Comparison of ENCODE assay signal across 9 cellular contexts in genomic region chr12:80178846-80179245, GRCh38.
DNase-seq lines count a peak whose midpoint lies in the region; ATAC-seq, FAIRE-seq and TF ChIP-seq lines count a peak whose summit lies in the region.
"Had no signal": no experiment of that assay in that cellular context is flagged by ENCODE, and none has a peak within 500 bp of the region (broad histone marks: within the 10 kb centered on the region; RNA-seq: fewer than 3 reads in every experiment).

No MANE protein-coding gene starts in this region.

- no peaks in the 10 kb centered on the region for H3K79me1 ChIP-seq in neuronal stem cell (ENCODE audit: low read depth, low read length)

- H3K4me1 ChIP-seq in neuronal stem cell (ENCODE audit: control insufficient read depth in 2 of 2, insufficient read depth in 1 of 2, low read depth in 1 of 2, low read length in 2 of 2) (no peaks in the 10 kb centered on the region), right lobe of liver (no peaks in the 10 kb centered on the region)
- H3K4me1 ChIP-seq: SJCRH30 had no signal

- no peak overlapping the region for H3K9ac ChIP-seq in neuronal stem cell (ENCODE audit: low read depth, low read length, poor library complexity)

- H4K91ac ChIP-seq in neuronal stem cell (ENCODE audit: low read depth, low read length, poor library complexity): no peak overlapping the region

- H3K9me3 ChIP-seq in neuronal stem cell (replicated peaks in 1 of 2; ENCODE audit: control insufficient read depth in 2 of 2, insufficient read depth in 1 of 2, low read depth in 1 of 2, low read length in 2 of 2) (no peaks in the 10 kb centered on the region), right lobe of liver (no peaks in the 10 kb centered on the region)
- H3K9me3 ChIP-seq: SJCRH30 had no signal

- FAIRE-seq in GM19239 (lab: Jason Lieb, UNC): peak; percentile 58
- FAIRE-seq in D721Med (lab: Jason Lieb, UNC): no peak

- DNase-seq in GM19239 (ENCODE audit: insufficient read length, low spot score) (no peak), neuronal stem cell (ENCODE audit: low spot score) (no peak), NCI-H345 treated with DMSO at 0.1 percent for 48 hours (lab: John Stamatoyannopoulos, UW; ENCODE audit: unreplicated experiment) (no peak), right lobe of liver (no peak), D721Med (ENCODE audit: insufficient read length, low spot score) (no peak)
- DNase-seq: NCI-H2171, SJCRH30 had no signal

- H2BK15ac ChIP-seq in neuronal stem cell (ENCODE audit: low read length): no peak overlapping the region

- no peak overlapping the region for H3K4me2 ChIP-seq in neuronal stem cell (ENCODE audit: insufficient read depth, low read length, poor library complexity, severe bottlenecking)

- no peak overlapping the region for H3K18ac ChIP-seq in neuronal stem cell (ENCODE audit: low read length)

- H3K36me3 ChIP-seq in neuronal stem cell (replicated peaks in 1 of 2; ENCODE audit: control insufficient read depth in 2 of 2, insufficient read depth in 2 of 2, low read length in 2 of 2): no peaks in the 10 kb centered on the region
- H3K36me3 ChIP-seq in right lobe of liver: no peaks in the 10 kb centered on the region
- H3K36me3 ChIP-seq: SJCRH30 had no signal

- H2BK5ac ChIP-seq in neuronal stem cell (ENCODE audit: low read length): no peak overlapping the region

- no peak overlapping the region for H3K27ac ChIP-seq in neuronal stem cell (replicated peaks; ENCODE audit: low read length)
- H3K27ac ChIP-seq in right lobe of liver: no peak overlapping the region
- H3K27ac ChIP-seq: SJCRH30 had no signal

- TF ChIP-seq POLR2A in right lobe of liver (IDR thresholded peaks at IDR 0.05): no peak

- H3K4ac ChIP-seq in neuronal stem cell (ENCODE audit: low read length): no peak overlapping the region

- no peak overlapping the region for H4K8ac ChIP-seq in neuronal stem cell (ENCODE audit: low read depth, low read length)

- no peak overlapping the region for H2AK5ac ChIP-seq in neuronal stem cell (ENCODE audit: low read depth, low read length)

- no CpG with 5 or more reads among the region's 3 CpGs for WGBS in neuronal stem cell (ENCODE audit: extremely low coverage in 2 of 2, insufficient read length in 2 of 2, insufficient replicate concordance in 1 of 2), 2 donors
- 49% methylated on average over 3 of the region's 3 CpGs for WGBS in right lobe of liver (ENCODE audit: insufficient coverage, low coverage, low lambda C conversion rate, missing lambda C conversion rate)

- TF ChIP-seq CTCF in right lobe of liver (IDR thresholded peaks at IDR 0.05): no peak
- TF ChIP-seq CTCF in D721Med (IDR thresholded peaks at IDR 0.05; ENCODE audit: insufficient read depth, missing control alignments): no peak

- intact Hi-C loops in right lobe of liver (cut with DNase I): no loop called here

- H2BK120ac ChIP-seq in neuronal stem cell (ENCODE audit: low read depth, low read length): no peak overlapping the region

- peak overlapping the region; percentile 3 for H2AFZ ChIP-seq in neuronal stem cell (ENCODE audit: low read length)

- no peak overlapping the region for H3K23ac ChIP-seq in neuronal stem cell (ENCODE audit: low read depth, low read length, poor library complexity)

- H3K27me3 ChIP-seq in neuronal stem cell (ENCODE audit: control insufficient read depth in 3 of 3, insufficient read depth in 3 of 3, low read depth in 1 of 3, low read length in 3 of 3): no peaks in the 10 kb centered on the region
- H3K27me3 ChIP-seq in right lobe of liver: no peaks in the 10 kb centered on the region
- H3K27me3 ChIP-seq: SJCRH30 had no signal

- peak; percentile 75 for ATAC-seq in GM21825 (IDR thresholded peaks at IDR 0.05; ENCODE audit: unreplicated experiment)
- ATAC-seq in HG03432 (IDR thresholded peaks at IDR 0.05; ENCODE audit: unreplicated experiment): peak; percentile 95
- no peak for ATAC-seq in right lobe of liver

- H3K4me3 ChIP-seq in neuronal stem cell (ENCODE audit: low read length in 2 of 2): no peak overlapping the region
- no peak overlapping the region for H3K4me3 ChIP-seq in right lobe of liver
- H3K4me3 ChIP-seq: SJCRH30 had no signal

- H2BK12ac ChIP-seq in neuronal stem cell (ENCODE audit: low read length): no peak overlapping the region

- no peak overlapping the region for H3K14ac ChIP-seq in neuronal stem cell (ENCODE audit: low read length)

Comparison
In these comparisons a context has a peak if more than half of its experiments do, and no peak if none do; other contexts are left out.
1. ATAC-seq: peak in GM21825 (single experiment) and HG03432 (single experiment); none in right lobe of liver (0 of 4).